8 cellular contexts compared by ENCODE assay signal in the genomic region with DNA sequence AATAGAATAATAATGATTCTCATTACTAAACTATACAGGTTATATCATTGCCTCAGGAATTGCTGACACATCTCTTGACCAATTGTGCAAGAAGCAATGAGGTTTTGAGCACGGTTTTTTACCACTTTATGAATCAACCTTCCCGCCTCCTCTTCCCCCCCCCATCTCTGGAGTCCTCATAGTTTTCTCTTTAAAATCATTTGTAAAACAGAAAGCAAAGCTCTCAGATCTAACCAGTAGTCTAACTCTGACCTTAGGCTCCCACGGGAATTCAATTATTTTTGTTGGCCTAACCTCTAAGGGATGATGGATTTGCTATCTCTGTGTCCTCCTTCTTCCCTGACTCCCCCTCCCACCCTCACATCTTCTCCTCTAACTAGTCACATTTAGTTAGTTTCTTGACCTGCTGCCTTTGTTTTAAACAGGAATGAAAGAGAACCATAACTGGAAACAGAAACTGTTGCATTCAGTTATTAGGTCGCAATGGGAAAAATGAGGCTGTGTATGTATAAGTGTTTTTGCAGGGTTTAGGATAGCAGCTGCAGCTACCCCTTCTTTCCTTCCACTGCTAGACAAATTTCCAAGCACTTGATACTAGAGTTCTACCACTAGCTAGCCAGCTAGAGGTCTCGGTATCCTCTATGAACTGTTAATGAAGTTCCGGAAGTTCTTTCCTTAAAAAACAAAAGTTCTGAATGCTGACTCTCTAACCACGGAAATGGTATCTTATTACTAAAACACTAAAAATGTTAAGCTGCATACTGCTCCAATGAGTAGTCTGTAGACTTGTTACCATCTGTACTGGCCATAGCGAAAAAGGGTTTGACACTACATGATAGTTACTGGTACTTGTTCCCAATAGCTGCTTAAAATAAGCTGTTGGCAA.
DNase-seq lines count a peak whose midpoint lies in the region; ATAC-seq lines count a peak whose summit lies in the region.

No MANE protein-coding gene starts in this region.

- DNase-seq in activated CD4-positive, CD25-positive, alpha-beta regulatory T cell treated with anti-CD3 and anti-CD28 coated beads, Interleukin-2, amount 50 U/mL, for 72 hours, result no peak
- DNase-seq in activated CD8-positive, alpha-beta T cell treated with anti-CD3 and anti-CD28 coated beads, Interleukin-2, amount 10 ng/mL, durations not matched to agents 7 days and 5 days, result no peak
- peak; percentile 44 for DNase-seq in foreskin melanocyte
- DNase-seq in stimulated activated CD4-positive, alpha-beta T cell treated with anti-CD3 and anti-CD28 coated beads, Interleukin-4, amount 100 ng/mL, for 24 hours, result peak; percentile 62
- no peak for DNase-seq in GM19240 (ENCODE audit: insufficient read length, low spot score)
- no peak for DNase-seq in NCI-H510A treated with DMSO at 0.1 percent for 48 hours (lab: John Stamatoyannopoulos, UW)

- peaks cover 5% of the 10 kb centered on the region for H3K36me3 Mint-ChIP-seq in activated CD8-positive, alpha-beta T cell treated with anti-CD3 and anti-CD28 coated beads, Interleukin-2, amount 10 ng/mL, durations not matched to agents 7 days and 5 days (ENCODE audit: low read depth)

- ATAC-seq in activated CD4-positive, CD25-positive, alpha-beta regulatory T cell treated with anti-CD3 and anti-CD28 coated beads, Interleukin-2, amount 50 U/mL, for 24 hours, result peak; percentile 81 to 84
- peak; percentile 52 for ATAC-seq in HG03460 (IDR thresholded peaks at IDR 0.05; ENCODE audit: unreplicated experiment)
- ATAC-seq in activated CD8-positive, alpha-beta T cell treated with anti-CD3 and anti-CD28 coated beads, Interleukin-2, amount 10 ng/mL, durations not matched to agents 7 days and 5 days, result peak; percentile 44

- H3K27ac Mint-ChIP-seq in activated CD8-positive, alpha-beta T cell treated with anti-CD3 and anti-CD28 coated beads, Interleukin-2, amount 10 ng/mL, durations not matched to agents 7 days and 5 days, result peak overlapping the region; percentile 62

- no peaks in the 10 kb centered on the region for H3K27me3 Mint-ChIP-seq in activated CD8-positive, alpha-beta T cell treated with anti-CD3 and anti-CD28 coated beads, Interleukin-2, amount 10 ng/mL, durations not matched to agents 7 days and 5 days (ENCODE audit: low read depth)

- H3K4me1 Mint-ChIP-seq in activated CD8-positive, alpha-beta T cell treated with anti-CD3 and anti-CD28 coated beads, Interleukin-2, amount 10 ng/mL, durations not matched to agents 7 days and 5 days (ENCODE audit: low read depth), result peaks cover 27% of the 10 kb centered on the region

- peak overlapping the region; percentile 6 for H3K4me3 Mint-ChIP-seq in activated CD8-positive, alpha-beta T cell treated with anti-CD3 and anti-CD28 coated beads, Interleukin-2, amount 10 ng/mL, durations not matched to agents 7 days and 5 days

- H3K9me3 Mint-ChIP-seq in activated CD8-positive, alpha-beta T cell treated with anti-CD3 and anti-CD28 coated beads, Interleukin-2, amount 10 ng/mL, durations not matched to agents 7 days and 5 days (ENCODE audit: insufficient read depth), result no peaks in the 10 kb centered on the region

- POLR2A ChIA-PET in activated CD8-positive, alpha-beta T cell treated with anti-CD3 and anti-CD28 coated beads, Interleukin-2, amount 10 ng/mL, durations not matched to agents 7 days and 5 days (lab: Charles Lee), result no interaction called here

- CTCF ChIA-PET in activated CD8-positive, alpha-beta T cell treated with anti-CD3 and anti-CD28 coated beads, Interleukin-2, amount 10 ng/mL, durations not matched to agents 7 days and 5 days (lab: Charles Lee), result interaction anchor here (0.7 to 1.4 kb wide), 2 partner anchors 51 to 69 kb away, joined by 3 to 4 read pairs; a partner anchor contains a TSS

Comparison
In these comparisons a context has a peak if more than half of its experiments do, and no peak if none do; other contexts are left out.
1. DNase-seq: peak in foreskin melanocyte (single experiment) and stimulated activated CD4-positive, alpha-beta T cell treated with anti-CD3 and anti-CD28 coated beads, Interleukin-4, amount 100 ng/mL, for 24 hours (single experiment); none in activated CD4-positive, CD25-positive, alpha-beta regulatory T cell treated with anti-CD3 and anti-CD28 coated beads, Interleukin-2, amount 50 U/mL, for 72 hours (single experiment), activated CD8-positive, alpha-beta T cell treated with anti-CD3 and anti-CD28 coated beads, Interleukin-2, amount 10 ng/mL, durations not matched to agents 7 days and 5 days (single experiment), GM19240 (single experiment) and NCI-H510A treated with DMSO at 0.1 percent for 48 hours (single experiment).
2. Peak in every context shown above with its lines, with median percentiles within 50 percentile points of each other: ATAC-seq.